7 cellular contexts compared by ENCODE assay signal in genomic region chr2:215721515-215721914, GRCh38.
DNase-seq lines count a peak whose midpoint lies in the region; ATAC-seq, FAIRE-seq and TF ChIP-seq lines count a peak whose summit lies in the region.
"Not testable (repeated sequence)": the region's sequence is repeated elsewhere in the genome, so short reads cannot be mapped to it uniquely, and the experiment has no call there.

No MANE protein-coding gene starts in this region.

- WGBS in esophagus muscularis mucosa: 94% methylated on average over 1 of the region's 1 CpG
- WGBS in HepG2 (ENCODE audit: low lambda C conversion rate): 96% methylated on average over 1 of the region's 1 CpG
- WGBS in sigmoid colon, 2 donors: 90 to 94% methylated on average over 1 of the region's 1 CpG
- 95% methylated on average over 1 of the region's 1 CpG; no CpG with 5 or more reads in 1 of the 2 donors for WGBS in transverse colon (ENCODE audit: low coverage in 1 of 2), 2 donors

- H3K27me3 ChIP-seq in esophagus muscularis mucosa; HepG2 (ENCODE audit: control insufficient read depth in 1 of 2, insufficient read depth in 2 of 2, low read length in 2 of 2); osteoblast (ENCODE audit: insufficient read depth, low read length); sigmoid colon; transverse colon: not testable (repeated sequence)

- POLR2A ChIA-PET in HepG2 (lab: Yijun Ruan, JAX): not testable (repeated sequence)

- peak overlapping the region; percentile 46 for H3K27ac Mint-ChIP-seq in activated naive CD8-positive, alpha-beta T cell
- H3K27ac Mint-ChIP-seq in chondrocyte (ENCODE audit: unreplicated experiment): peak overlapping the region; percentile 49

- DNase-seq in chondrocyte (ENCODE audit: low spot score); esophagus muscularis mucosa (ENCODE audit: extremely low spot score); HepG2 (ENCODE audit: low spot score); osteoblast (ENCODE audit: insufficient read length, low spot score, missing footprints); sigmoid colon; transverse colon: not testable (repeated sequence)

- not testable (repeated sequence) for TF ChIP-seq RAD21 in HepG2 (CRISPR knock-in tag; IDR thresholded peaks at IDR 0.05)

- intact Hi-C loops in esophagus muscularis mucosa (cut with DNase I); HepG2 (cut with micrococcal nuclease; ENCODE audit: unreplicated experiment): not testable (repeated sequence)
- intact Hi-C loops in sigmoid colon (cut with DNase I) (loop anchor here (2.0 kb wide), 1 partner anchor 97 kb away; no protein-coding TSS in a partner anchor), transverse colon (cut with DNase I; ENCODE audit: low total_unique reads) (loop anchor here (10.0 kb wide), 1 partner anchor 53 kb away; no protein-coding TSS in a partner anchor)

- not testable (repeated sequence) for H2AFZ ChIP-seq in HepG2 (ENCODE audit: low read length); osteoblast (ENCODE audit: low read length)

- H3K27me3 Mint-ChIP-seq in activated naive CD8-positive, alpha-beta T cell; chondrocyte (ENCODE audit: low read depth): not testable (repeated sequence)

- FAIRE-seq in HepG2 (lab: Jason Lieb, UNC): not testable (repeated sequence)

- H3K9me3 Mint-ChIP-seq in activated naive CD8-positive, alpha-beta T cell (ENCODE audit: low read depth): not testable (repeated sequence)
- peaks cover 21% of the 10 kb centered on the region for H3K9me3 Mint-ChIP-seq in chondrocyte (ENCODE audit: low read depth)

- not testable (repeated sequence) for H3K4me1 Mint-ChIP-seq in activated naive CD8-positive, alpha-beta T cell (ENCODE audit: low read depth)
- H3K4me1 Mint-ChIP-seq in chondrocyte (ENCODE audit: low read depth): peaks cover 74% of the 10 kb centered on the region

- H3K4me2 ChIP-seq in HepG2 (ENCODE audit: low read depth, low read length); osteoblast (ENCODE audit: insufficient read depth, low read length): not testable (repeated sequence)

- H4K20me1 ChIP-seq in HepG2 (ENCODE audit: insufficient read depth, low read length); osteoblast (ENCODE audit: insufficient read depth, low read length): not testable (repeated sequence)

- BruUV-seq in HepG2 (replicated peaks; lab: Mats Ljungman, UMichigan): not testable (repeated sequence)

- H3K36me3 ChIP-seq in esophagus muscularis mucosa; HepG2 (replicated peaks in 1 of 2; ENCODE audit: control insufficient read depth in 1 of 2, insufficient read depth in 2 of 2, low read length in 2 of 2); osteoblast (ENCODE audit: insufficient read depth, low read length); sigmoid colon; transverse colon: not testable (repeated sequence)

- in situ Hi-C loops in HepG2 (cut with HindIII; ENCODE audit: extremely low pct_ligation_motif_present, low pct_unique_long_range_greater_than_20kb); transverse colon (cut with MboI; ENCODE audit: low pct_ligation_motif_present in 1 of 4, low pct_unique_long_range_greater_than_20kb in 1 of 4, low sequenced_read_pairs in 3 of 4): not testable (repeated sequence)

- H3K27ac ChIP-seq in esophagus muscularis mucosa (replicated peaks in 1 of 4) (peak overlapping the region; percentile 74 to 82 (median 80)), osteoblast (ENCODE audit: low read depth, low read length) (peak overlapping the region; percentile 70), sigmoid colon (peak overlapping the region; percentile 71 to 85 (median 75)), transverse colon (peak overlapping the region in 3 of 4 donors; percentile 50 to 73 (median 65))
- not testable (repeated sequence) for H3K27ac ChIP-seq in HepG2 (ENCODE audit: extremely low read length, insufficient read depth, low read length)

- TF ChIP-seq EP300 in esophagus muscularis mucosa (IDR thresholded peaks at IDR 0.05); HepG2 (IDR thresholded peaks at IDR 0.05; ENCODE audit: low read depth in 2 of 2, low read length in 2 of 2); HepG2 (CRISPR knock-in tag; IDR thresholded peaks at IDR 0.05; ENCODE audit: borderline replicate concordance); sigmoid colon (IDR thresholded peaks at IDR 0.05); transverse colon (IDR thresholded peaks at IDR 0.05; ENCODE audit: low read depth): not testable (repeated sequence)

- TF ChIP-seq CTCF in chondrocyte (IDR thresholded peaks at IDR 0.05); esophagus muscularis mucosa (IDR thresholded peaks at IDR 0.05); HepG2 (CRISPR knock-in tag; IDR thresholded peaks at IDR 0.05); osteoblast (IDR thresholded peaks at IDR 0.05; ENCODE audit: extremely low read depth, low read depth, low read length); sigmoid colon (IDR thresholded peaks at IDR 0.05); transverse colon (IDR thresholded peaks at IDR 0.05): not testable (repeated sequence)

- H3K4me1 ChIP-seq in esophagus muscularis mucosa (peaks cover 8 to 46% (median 38%) of the 10 kb centered on the region in 4 donors), osteoblast (ENCODE audit: insufficient read depth, low read length) (peaks cover 53% of the 10 kb centered on the region), sigmoid colon (peaks cover 0 to 44% (median 41%) of the 10 kb centered on the region in 4 donors)
- not testable (repeated sequence) for H3K4me1 ChIP-seq in HepG2 (ENCODE audit: insufficient read depth, low read length); transverse colon

- TF ChIP-seq POLR2A in esophagus muscularis mucosa (IDR thresholded peaks at IDR 0.05; ENCODE audit: low read depth); HepG2 (IDR thresholded peaks at IDR 0.05; ENCODE audit: insufficient read depth in 1 of 2, low read depth in 2 of 2, low read length in 2 of 2); sigmoid colon (IDR thresholded peaks at IDR 0.05); transverse colon (IDR thresholded peaks at IDR 0.05): not testable (repeated sequence)

- H3K4me3 ChIP-seq in esophagus muscularis mucosa; HepG2 (replicated peaks in 1 of 3; ENCODE audit: insufficient read depth in 1 of 3, low read depth in 2 of 3, low read length in 3 of 3); osteoblast (ENCODE audit: insufficient read depth, low read length); sigmoid colon; transverse colon: not testable (repeated sequence)

- not testable (repeated sequence) for H3K79me2 ChIP-seq in HepG2 (ENCODE audit: insufficient read depth, low read length); osteoblast (ENCODE audit: insufficient read depth, low read length)

- not testable (repeated sequence) for H3K9me3 ChIP-seq in esophagus muscularis mucosa; HepG2 (ENCODE audit: low read length); osteoblast (ENCODE audit: low read depth, low read length); sigmoid colon; transverse colon

- not testable (repeated sequence) for ATAC-seq in HepG2

- CTCF ChIA-PET in HepG2 (lab: Yijun Ruan, JAX; ENCODE audit: low intra/inter-chr PET ratio, low total read pairs): not testable (repeated sequence)

- H3K9ac ChIP-seq in HepG2 (ENCODE audit: insufficient read depth, low read depth, low read length): not testable (repeated sequence)

- H3K4me3 Mint-ChIP-seq in activated naive CD8-positive, alpha-beta T cell; chondrocyte (ENCODE audit: unreplicated experiment): not testable (repeated sequence)

- not testable (repeated sequence) for H3K36me3 Mint-ChIP-seq in activated naive CD8-positive, alpha-beta T cell
- peaks cover 11% of the 10 kb centered on the region for H3K36me3 Mint-ChIP-seq in chondrocyte (ENCODE audit: low read depth)

TF ChIP-seq in HepG2, 621 proteins besides CTCF, POLR2A, EP300 and RAD21:
- TF ChIP-seq ZMYM3 (CRISPR knock-in tag; IDR thresholded peaks at IDR 0.05) (0 out of 2 replicates have a peak, but pooled peaks have one; percentile 19), ZNF281 (CRISPR knock-in tag; IDR thresholded peaks at IDR 0.05; ENCODE audit: borderline replicate concordance) (0 out of 2 replicates have a peak, but pooled peaks have one; percentile 15)
